10 cellular contexts compared by ENCODE assay signal in the genomic region with DNA sequence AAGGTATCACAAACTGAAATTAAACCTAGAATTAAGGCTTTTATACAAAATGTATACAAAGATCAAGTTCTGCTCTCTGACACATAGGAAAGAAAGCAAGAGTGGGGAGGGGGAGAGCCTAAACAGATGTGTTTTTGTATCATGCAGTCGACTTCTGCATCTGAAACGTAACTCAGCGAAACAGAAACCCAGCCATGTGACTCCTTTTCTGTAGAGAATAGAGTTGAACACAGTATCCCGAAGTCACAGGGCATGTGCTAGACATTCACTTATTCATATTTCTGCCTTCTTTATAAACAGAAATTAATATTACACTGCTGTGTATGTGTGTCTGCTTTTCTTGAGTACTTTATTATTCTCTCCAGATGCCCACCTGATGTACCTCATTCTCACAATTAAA.
DNase-seq lines count a peak whose midpoint lies in the region; ATAC-seq and TF ChIP-seq lines count a peak whose summit lies in the region.
"Had no signal": no experiment of that assay in that cellular context is flagged by ENCODE, and none has a peak within 500 bp of the region (broad histone marks: within the 10 kb centered on the region; RNA-seq: fewer than 3 reads in every experiment).

No MANE protein-coding gene starts in this region.

- H3K9me3 Mint-ChIP-seq in chondrocyte (ENCODE audit: low read depth) = no peaks in the 10 kb centered on the region
- H3K9me3 Mint-ChIP-seq: memory B cell had no signal

- no peaks in the 10 kb centered on the region for H3K27me3 ChIP-seq in skeletal muscle satellite cell (ENCODE audit: control insufficient read depth, insufficient read depth, low read length)

- H3K27ac Mint-ChIP-seq in chondrocyte (ENCODE audit: unreplicated experiment) = peak overlapping the region; percentile 94
- H3K27ac Mint-ChIP-seq: memory B cell had no signal

- peak overlapping the region; percentile 35 for H3K4me2 ChIP-seq in skeletal muscle satellite cell (ENCODE audit: low read length)

- H3K9me3 ChIP-seq in skeletal muscle satellite cell (replicated peaks; ENCODE audit: low read length) = no peaks in the 10 kb centered on the region

- H3K4me3 ChIP-seq in skeletal muscle satellite cell (ENCODE audit: low read length) = no peak overlapping the region

- ATAC-seq in HG02884 (IDR thresholded peaks at IDR 0.05; ENCODE audit: unreplicated experiment) (peak; percentile 52), HG02970 (IDR thresholded peaks at IDR 0.05; ENCODE audit: low FRiP score, unreplicated experiment) (no peak)

- H3K36me3 ChIP-seq in skeletal muscle satellite cell (ENCODE audit: insufficient read depth, low read length) = no peaks in the 10 kb centered on the region

- no peak for TF ChIP-seq CTCF in chondrocyte (IDR thresholded peaks at IDR 0.05)

- H3K4me1 Mint-ChIP-seq in chondrocyte (ENCODE audit: low read depth) = peaks cover 44% of the 10 kb centered on the region
- H3K4me1 Mint-ChIP-seq: memory B cell had no signal

- DNase-seq in NCI-H1417 (lab: John Stamatoyannopoulos, UW) = peak in 2 of 3 experiments; percentile 69 to 91
- DNase-seq in NCI-H1417 treated with DMSO at 0.1 percent for 48 hours (lab: John Stamatoyannopoulos, UW) = no peak
- no peak for DNase-seq in chondrocyte (ENCODE audit: low spot score)
- DNase-seq in effector CD4-positive, alpha-beta T cell = no peak
- DNase-seq in HuH-7 (ENCODE audit: low spot score) = no peak
- DNase-seq: activated gamma-delta T cell had no signal

- no peaks in the 10 kb centered on the region for H3K27me3 Mint-ChIP-seq in chondrocyte (ENCODE audit: low read depth)

- H3K4me1 ChIP-seq in skeletal muscle satellite cell (ENCODE audit: control insufficient read depth, insufficient read depth, low read length) = peaks cover 13% of the 10 kb centered on the region

- peak overlapping the region; percentile 24 for H3K9ac ChIP-seq in skeletal muscle satellite cell (ENCODE audit: low read depth, low read length)

- no peaks in the 10 kb centered on the region for H3K36me3 Mint-ChIP-seq in chondrocyte (ENCODE audit: low read depth)
- H3K36me3 Mint-ChIP-seq: memory B cell had no signal

- peak overlapping the region; percentile 54 for H3K4me3 Mint-ChIP-seq in chondrocyte (ENCODE audit: unreplicated experiment)
- H3K4me3 Mint-ChIP-seq: memory B cell had no signal

Comparison
In these comparisons a context has a peak if more than half of its experiments do, and no peak if none do; other contexts are left out.
1. DNase-seq: peak in NCI-H1417 (2 of 3); none in NCI-H1417 treated with DMSO at 0.1 percent for 48 hours (single experiment), chondrocyte (single experiment), effector CD4-positive, alpha-beta T cell (single experiment) and HuH-7 (single experiment).